18 cellular contexts compared by ENCODE assay signal in the genomic region with DNA sequence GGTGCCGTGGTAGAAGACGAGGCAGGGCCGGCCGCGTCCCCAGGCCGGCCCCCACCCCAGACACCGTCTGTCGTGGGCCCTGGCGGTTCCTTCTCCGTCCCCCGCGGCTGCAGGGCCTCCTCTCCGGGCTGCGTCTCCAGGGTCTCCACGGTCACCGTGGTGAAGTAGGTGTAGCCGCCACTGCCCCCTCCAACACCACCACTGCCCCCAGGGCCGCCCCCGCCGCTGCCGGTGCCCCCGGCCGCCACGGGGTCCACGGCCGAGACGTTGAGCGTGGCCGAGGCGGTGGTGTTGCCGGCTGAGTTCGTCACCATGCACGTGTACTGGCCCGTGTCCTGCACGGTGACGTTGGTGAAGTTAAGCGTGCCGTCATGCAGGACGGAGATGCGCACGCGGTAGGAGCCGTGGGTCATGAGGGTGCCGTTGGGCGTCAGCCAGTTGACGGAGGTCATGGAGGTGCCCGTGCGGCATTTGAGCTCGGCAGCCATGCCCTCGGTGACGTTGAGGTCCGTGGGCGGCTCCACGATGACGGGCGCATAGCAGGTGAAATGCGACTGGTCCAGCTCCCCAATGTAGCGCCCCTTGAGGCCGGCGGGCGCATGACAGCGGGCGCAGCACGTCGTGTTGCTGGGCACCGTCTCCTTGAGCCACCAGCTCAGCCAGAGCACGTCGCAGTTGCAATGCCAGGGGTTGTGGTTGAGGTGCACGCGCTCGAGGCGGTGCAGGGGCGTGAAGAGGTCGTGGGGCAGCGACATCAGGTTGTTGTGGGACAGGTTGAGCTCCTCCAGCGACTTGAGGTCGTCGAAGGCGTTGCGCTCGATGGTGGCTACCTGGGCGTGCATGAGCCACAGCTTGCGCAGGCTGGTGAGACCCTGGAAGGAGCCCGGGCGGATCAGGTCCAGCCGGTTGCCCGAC. TPM values are rescaled to one million over a fixed set of nuclear protein-coding genes. Genes with fewer than 3 reads are reported as not detected.
A peak's percentile ranks its signal among the peaks of the same experiment; 100 is the strongest.
DNase-seq lines count a peak whose midpoint lies in the region; ATAC-seq and TF ChIP-seq lines count a peak whose summit lies in the region.
"Had no signal": no experiment of that assay in that cellular context is flagged by ENCODE, and none has a peak within 500 bp of the region (broad histone marks: within the 10 kb centered on the region; RNA-seq: fewer than 3 reads in every experiment).

No MANE protein-coding gene starts in this region.

- H3K36me3 ChIP-seq in BJ (ENCODE audit: control insufficient read depth, insufficient read depth, low read length), result no peaks in the 10 kb centered on the region
- H3K36me3 ChIP-seq in H7 (replicated peaks; ENCODE audit: control insufficient read depth, insufficient read depth, low read length), result no peaks in the 10 kb centered on the region
- H3K36me3 ChIP-seq: left ventricle myocardium inferior, prostate gland had no signal

- H3K9me3 Mint-ChIP-seq in neural crest cell, result no peaks in the 10 kb centered on the region
- no peaks in the 10 kb centered on the region for H3K9me3 Mint-ChIP-seq in natural killer cell treated with Interleukin-12 subunit alpha and Interleukin-12 subunit beta and Interleukin-15 and Interleukin-18, amount 100 ng/mL, for 72 hours
- H3K9me3 Mint-ChIP-seq: activated T-helper 1 cell treated with anti-CD3 and anti-CD28 coated beads, Interleukin-12 subunit alpha, Interleukin-12 subunit beta, Interleukin-2, Interleukin-4 antibody, amounts not matched to agents 30 ng/mL and 10 ng/mL and 1 ng/mL, durations not matched to agents 14 hours and 24 hours and 36 hours had no signal

- H3K4me1 Mint-ChIP-seq in neural crest cell, result peaks cover 8% of the 10 kb centered on the region
- no peaks in the 10 kb centered on the region for H3K4me1 Mint-ChIP-seq in natural killer cell treated with Interleukin-12 subunit alpha and Interleukin-12 subunit beta and Interleukin-15 and Interleukin-18, amount 100 ng/mL, for 72 hours (ENCODE audit: low read depth in 2 of 2)

- no peak for ATAC-seq in natural killer cell treated with Interleukin-12 subunit alpha and Interleukin-12 subunit beta and Interleukin-15 and Interleukin-18, amount 100 ng/mL, for 72 hours
- ATAC-seq in Right ventricle myocardium inferior (no peak), HG02623 (IDR thresholded peaks at IDR 0.05; ENCODE audit: unreplicated experiment) (no peak)

- intact Hi-C loops in Right ventricle myocardium inferior (cut with DNase I), result no loop called here

- H3K4me3 ChIP-seq in BJ (ENCODE audit: low read depth, low read length) (no peak overlapping the region), H7 (ENCODE audit: insufficient read depth, low read depth, low read length) (no peak overlapping the region)
- H3K4me3 ChIP-seq: left ventricle myocardium inferior, prostate gland had no signal

- no peaks in the 10 kb centered on the region for H3K27me3 ChIP-seq in BJ (ENCODE audit: control insufficient read depth, insufficient read depth, low read length)
- H3K27me3 ChIP-seq in H7 (ENCODE audit: control insufficient read depth, insufficient read depth, low read length), result no peaks in the 10 kb centered on the region; the same call in 1 of the 2 replicates

- no peaks in the 10 kb centered on the region for H3K27me3 Mint-ChIP-seq in neural crest cell (ENCODE audit: low read depth)
- H3K27me3 Mint-ChIP-seq in natural killer cell treated with Interleukin-12 subunit alpha and Interleukin-12 subunit beta and Interleukin-15 and Interleukin-18, amount 100 ng/mL, for 72 hours, result no peaks in the 10 kb centered on the region

- no peak overlapping the region for H3K27ac Mint-ChIP-seq in neural crest cell (ENCODE audit: unreplicated experiment)
- no peak overlapping the region for H3K27ac Mint-ChIP-seq in natural killer cell treated with Interleukin-12 subunit alpha and Interleukin-12 subunit beta and Interleukin-15 and Interleukin-18, amount 100 ng/mL, for 72 hours
- H3K27ac Mint-ChIP-seq: activated T-helper 1 cell treated with anti-CD3 and anti-CD28 coated beads, Interleukin-12 subunit alpha, Interleukin-12 subunit beta, Interleukin-2, Interleukin-4 antibody, amounts not matched to agents 30 ng/mL and 10 ng/mL and 1 ng/mL, durations not matched to agents 14 hours and 24 hours and 36 hours had no signal

- CTCF ChIA-PET in BJ (lab: Yijun Ruan, JAX), result interaction anchor here (1.3 kb wide), 1 partner anchor 19 kb away, joined by 4 read pairs; no protein-coding TSS in a partner anchor

- DNase-seq in BJ (ENCODE audit: low read depth), result no peak
- peak; percentile 91 for DNase-seq in H7
- DNase-seq in neural crest cell (ENCODE audit: low read depth, low spot score), result no peak
- DNase-seq in natural killer cell treated with Interleukin-12 subunit alpha and Interleukin-12 subunit beta and Interleukin-15 and Interleukin-18, amount 100 ng/mL, for 72 hours (ENCODE audit: low spot score), result no peak
- no peak for DNase-seq in NCI-H2107 (lab: John Stamatoyannopoulos, UW)
- DNase-seq in Right ventricle myocardium inferior (ENCODE audit: missing footprints), result no peak
- DNase-seq: activated CD8-positive, alpha-beta memory T cell treated with anti-CD3 and anti-CD28 coated beads for 24 hours; effector CD8-positive, alpha-beta T cell; left ventricle myocardium inferior; NCI-H1092; NCI-H69 had no signal

- POLR2A ChIA-PET in BJ (lab: Charles Lee), result no interaction called here

- TF ChIP-seq CTCF in BJ (IDR thresholded peaks at IDR 0.05; ENCODE audit: insufficient read depth, low read depth, low read length), result 0 out of 2 replicates have a peak, but pooled peaks have one; percentile 6
- TF ChIP-seq CTCF in neural crest cell (conservative IDR thresholded peaks at IDR 0.05), result peak; percentile 37

- H3K4me3 Mint-ChIP-seq in neural crest cell, result no peak overlapping the region
- no peak overlapping the region for H3K4me3 Mint-ChIP-seq in natural killer cell treated with Interleukin-12 subunit alpha and Interleukin-12 subunit beta and Interleukin-15 and Interleukin-18, amount 100 ng/mL, for 72 hours
- H3K4me3 Mint-ChIP-seq: activated T-helper 1 cell treated with anti-CD3 and anti-CD28 coated beads, Interleukin-12 subunit alpha, Interleukin-12 subunit beta, Interleukin-2, Interleukin-4 antibody, amounts not matched to agents 30 ng/mL and 10 ng/mL and 1 ng/mL, durations not matched to agents 14 hours and 24 hours and 36 hours had no signal

- peaks cover 7% of the 10 kb centered on the region for H3K36me3 Mint-ChIP-seq in neural crest cell (ENCODE audit: low read depth)
- H3K36me3 Mint-ChIP-seq in natural killer cell treated with Interleukin-12 subunit alpha and Interleukin-12 subunit beta and Interleukin-15 and Interleukin-18, amount 100 ng/mL, for 72 hours, result no peaks in the 10 kb centered on the region

- peak overlapping the region; percentile 3 for H3K27ac ChIP-seq in angular gyrus (ENCODE audit: low read depth, low read length)
- H3K27ac ChIP-seq: left ventricle myocardium inferior, prostate gland had no signal

RNA-seq across cellular contexts. Expression of a gene that starts 4.6 kb away (rescaled TPM):
- not detected in 2 replicates for polyA plus RNA-seq in BJ (2011; rRNA removed)
- not detected in 2 replicates for polyA minus RNA-seq in BJ (2011; rRNA and poly(A)+ RNA removed)
- not detected in 2 replicates for total RNA-seq in H7 (2014; rRNA removed; shearing (Covaris generic))
- 1.2 TPM in 1 of 2 replicates, not detected in the other for total RNA-seq in neural crest cell
- total RNA-seq in natural killer cell treated with Interleukin-12 subunit alpha and Interleukin-12 subunit beta and Interleukin-15 and Interleukin-18, amount 100 ng/mL, for 72 hours, result not detected
- not detected for total RNA-seq in Right ventricle myocardium inferior
- total RNA-seq: activated T-helper 1 cell treated with anti-CD3 and anti-CD28 coated beads, Interleukin-12 subunit alpha, Interleukin-12 subunit beta, Interleukin-2, Interleukin-4 antibody, amounts not matched to agents 30 ng/mL and 10 ng/mL and 1 ng/mL, durations not matched to agents 14 hours and 24 hours and 36 hours; cardiac septum; left ventricle myocardium inferior; prostate gland; RPMI7951; subcutaneous adipose tissue had no signal

RNA-seq across cellular contexts. Expression of a gene that starts 7.4 kb away (rescaled TPM):
- polyA plus RNA-seq in BJ (2011; rRNA removed), result 39.0 and 44.9 TPM in 2 replicates
- polyA minus RNA-seq in BJ (2011; rRNA and poly(A)+ RNA removed), result 3.7 and 3.9 TPM in 2 replicates
- 4.7 and 4.9 TPM in 2 replicates for total RNA-seq in H7 (2014; rRNA removed; shearing (Covaris generic))
- total RNA-seq in neural crest cell, result 10.9 and 13.5 TPM in 2 replicates
- 10 to 100 TPM; 39.8 to 46.0 TPM for total RNA-seq in natural killer cell treated with Interleukin-12 subunit alpha and Interleukin-12 subunit beta and Interleukin-15 and Interleukin-18, amount 100 ng/mL, for 72 hours
- total RNA-seq in Right ventricle myocardium inferior, result 43.7 TPM

RNA-seq across cellular contexts. Expression of a gene that starts 41.7 kb away (rescaled TPM):
- 0.26 and 0.56 TPM in 2 replicates for polyA plus RNA-seq in BJ (2011; rRNA removed)
- 0.24 TPM in 1 of 2 replicates, not detected in the other for polyA minus RNA-seq in BJ (2011; rRNA and poly(A)+ RNA removed)
- 4.5 and 8.1 TPM in 2 replicates for total RNA-seq in H7 (2014; rRNA removed; shearing (Covaris generic))
- total RNA-seq in neural crest cell, result 1.1 and 1.3 TPM in 2 replicates
- total RNA-seq in natural killer cell treated with Interleukin-12 subunit alpha and Interleukin-12 subunit beta and Interleukin-15 and Interleukin-18, amount 100 ng/mL, for 72 hours, result 1 to 10 TPM in 1 of 2 donors, not detected in 1; 1.1 TPM
- 2.2 TPM for total RNA-seq in Right ventricle myocardium inferior
- total RNA-seq: RPMI7951, subcutaneous adipose tissue had no signal

RNA-seq across cellular contexts. Expression of a gene that starts 42.0 kb away (rescaled TPM):
- 71.8 and 89.1 TPM in 2 replicates for polyA plus RNA-seq in BJ (2011; rRNA removed)
- polyA minus RNA-seq in BJ (2011; rRNA and poly(A)+ RNA removed), result 10.2 and 17.1 TPM in 2 replicates
- 146 and 166 TPM in 2 replicates for total RNA-seq in H7 (2014; rRNA removed; shearing (Covaris generic))
- total RNA-seq in neural crest cell (125 and 129 TPM in 2 replicates), Right ventricle myocardium inferior (78.0 TPM)
- 100 to 1,000 TPM in 1 of 2 donors, 10 to 100 TPM in 1; 84.1 to 106 TPM for total RNA-seq in natural killer cell treated with Interleukin-12 subunit alpha and Interleukin-12 subunit beta and Interleukin-15 and Interleukin-18, amount 100 ng/mL, for 72 hours

RNA-seq across cellular contexts. Expression of a gene that starts 49.9 kb away (rescaled TPM):
- polyA plus RNA-seq in BJ (2011; rRNA removed), result 0.04 and 0.06 TPM in 2 replicates
- polyA minus RNA-seq in BJ (2011; rRNA and poly(A)+ RNA removed), result 0.09 TPM in 1 of 2 replicates, not detected in the other
- 2.4 and 3.5 TPM in 2 replicates for total RNA-seq in H7 (2014; rRNA removed; shearing (Covaris generic))
- total RNA-seq in neural crest cell (42.5 and 50.2 TPM in 2 replicates), Right ventricle myocardium inferior (0.92 TPM)
- total RNA-seq in natural killer cell treated with Interleukin-12 subunit alpha and Interleukin-12 subunit beta and Interleukin-15 and Interleukin-18, amount 100 ng/mL, for 72 hours, result not detected
- total RNA-seq: RPMI7951 had no signal
